23 cellular contexts compared by ENCODE assay signal in genomic region chr22:50198624-50199017, GRCh38.
DNase-seq lines count a peak whose midpoint lies in the region; ATAC-seq and TF ChIP-seq lines count a peak whose summit lies in the region.
"Had no signal": no experiment of that assay in that cellular context is flagged by ENCODE, and none has a peak within 500 bp of the region (broad histone marks: within the 10 kb centered on the region; RNA-seq: fewer than 3 reads in every experiment).

No MANE protein-coding gene starts in this region.

- peaks cover 0 to 27% (median 0%) of the 10 kb centered on the region in 11 experiments; a peak in 6 of 22 replicates for H3K27me3 ChIP-seq in BLaER1 treated with 17β-estradiol and CSF1 and Interleukin-3, amounts not matched to agents 10 nM and 100 nM
- H3K27me3 ChIP-seq: MG63 had no signal

- no peaks in the 10 kb centered on the region for H3K27me3 Mint-ChIP-seq in effector memory CD8-positive, alpha-beta T cell

- H3K9me3 ChIP-seq in BLaER1 treated with 17β-estradiol and CSF1 and Interleukin-3, amounts not matched to agents 10 nM and 100 nM (replicated peaks in 1 of 11), result peaks cover 0 to 7% (median 0%) of the 10 kb centered on the region in 11 experiments; a peak in 5 of 22 replicates
- H3K9me3 ChIP-seq: MG63 had no signal

- DNase-seq in RWPE1 (ENCODE audit: low spot score) (no peak), DMS153 treated with DMSO at 0.1 percent for 48 hours (lab: John Stamatoyannopoulos, UW; ENCODE audit: unreplicated experiment) (no peak), glomerular visceral epithelial cell (ENCODE audit: extremely low spot score) (no peak), T-helper 2 cell (no peak)
- DNase-seq in effector memory CD8-positive, alpha-beta T cell, result no peak
- DNase-seq: Calu3; DND-41; H9; HFFc6; IMR-90; KG1; MG63; NCI-H2029; NCI-H446 treated with DMSO at 0.1 percent for 48 hours; NCI-H526; NCI-H82; NK-92 treated with Interleukin-12 subunit alpha and Interleukin-12 subunit beta, amount 100 ng/mL, for 24 hours; RPMI8226; SHP77 treated with DMSO at 0.1 percent for 48 hours; SW 1271 had no signal

- peaks cover 41 to 67% (median 56%) of the 10 kb centered on the region in 11 experiments for H3K36me3 ChIP-seq in BLaER1 treated with 17β-estradiol and CSF1 and Interleukin-3, amounts not matched to agents 10 nM and 100 nM

- peaks cover 45 to 89% (median 80%) of the 10 kb centered on the region in 10 experiments for H3K4me1 ChIP-seq in BLaER1 treated with 17β-estradiol and CSF1 and Interleukin-3, amounts not matched to agents 10 nM and 100 nM

- TF ChIP-seq CTCF in 22Rv1 (IDR thresholded peaks at IDR 0.05), result no peak
- no peak for TF ChIP-seq CTCF in RWPE1 (conservative IDR thresholded peaks at IDR 0.05; ENCODE audit: low read depth)

- POLR2A ChIA-PET in RWPE1 (lab: Yijun Ruan, JAX; ENCODE audit: low non-redundant PET), result no interaction called here

- no peaks in the 10 kb centered on the region for H3K9me3 Mint-ChIP-seq in effector memory CD8-positive, alpha-beta T cell
- H3K9me3 Mint-ChIP-seq: HFFc6 had no signal

- peaks cover 11 to 15% of the 10 kb centered on the region in 2 donors for H3K4me1 Mint-ChIP-seq in effector memory CD8-positive, alpha-beta T cell (ENCODE audit: low read depth in 2 of 2)

- peaks cover 55 to 94% (median 86%) of the 10 kb centered on the region in 11 experiments; a peak in 21 of 22 replicates for H4K20me1 ChIP-seq in BLaER1 treated with 17β-estradiol and CSF1 and Interleukin-3, amounts not matched to agents 10 nM and 100 nM

- H3K36me3 Mint-ChIP-seq in effector memory CD8-positive, alpha-beta T cell (ENCODE audit: insufficient read depth), result peaks cover 49% of the 10 kb centered on the region

- CTCF ChIA-PET in RWPE1 (lab: Yijun Ruan, JAX), result no interaction called here

- peak overlapping the region in 1 of 10 experiments; percentile 26; a peak in 2 of 20 replicates for H3K4me3 ChIP-seq in BLaER1 treated with 17β-estradiol and CSF1 and Interleukin-3, amounts not matched to agents 10 nM and 100 nM
- H3K4me3 ChIP-seq: MG63 had no signal

- peak overlapping the region in 9 of 11 experiments; percentile 95 to 100 (median 99); a peak in 17 of 22 replicates for H3K4me2 ChIP-seq in BLaER1 treated with 17β-estradiol and CSF1 and Interleukin-3, amounts not matched to agents 10 nM and 100 nM
- H3K4me2 ChIP-seq: GM23338 had no signal

- H3K27ac ChIP-seq in 22Rv1 (peak overlapping the region; percentile 78), RWPE1 (peak overlapping the region; percentile 76)
- H3K27ac ChIP-seq in BLaER1 treated with 17β-estradiol and CSF1 and Interleukin-3, amounts not matched to agents 10 nM and 100 nM, result peak overlapping the region in 3 of 11 experiments; percentile 43 to 92 (median 90); a peak in 6 of 22 replicates

- no peak overlapping the region for H3K4me3 Mint-ChIP-seq in effector memory CD8-positive, alpha-beta T cell
- H3K4me3 Mint-ChIP-seq: HFFc6 had no signal

- H3K9ac ChIP-seq in BLaER1 treated with 17β-estradiol and CSF1 and Interleukin-3, amounts not matched to agents 10 nM and 100 nM, result peak overlapping the region in 4 of 11 experiments; percentile 94 to 95 (median 94); a peak in 8 of 22 replicates

- ATAC-seq in effector memory CD8-positive, alpha-beta T cell (replicated peaks), result no peak
- ATAC-seq: GM23338 had no signal

- peak overlapping the region; percentile 64 to 81 for H3K27ac Mint-ChIP-seq in effector memory CD8-positive, alpha-beta T cell
- H3K27ac Mint-ChIP-seq: GM23338, HFFc6 had no signal
